1 cellular context compared by ENCODE assay signal in genomic region chr18:7601249-7601620, GRCh38.
TF ChIP-seq lines count a peak whose summit lies in the region.

No MANE protein-coding gene starts in this region.

TF ChIP-seq in H1, 55 proteins besides CTCF, POLR2A, EP300 and RAD21:
- TF ChIP-seq GTF2F1 (IDR thresholded peaks at IDR 0.05; ENCODE audit: borderline replicate concordance, low read depth, low read length): no peak
- no peak for TF ChIP-seq TAF7 (optimal IDR thresholded peaks at IDR 0.05; ENCODE audit: borderline replicate concordance, low read depth, low read length)
- TF ChIP-seq PHF8 (conservative IDR thresholded peaks at IDR 0.05; ENCODE audit: low read depth, low read length): no peak
- TF ChIP-seq, protein P1, sequence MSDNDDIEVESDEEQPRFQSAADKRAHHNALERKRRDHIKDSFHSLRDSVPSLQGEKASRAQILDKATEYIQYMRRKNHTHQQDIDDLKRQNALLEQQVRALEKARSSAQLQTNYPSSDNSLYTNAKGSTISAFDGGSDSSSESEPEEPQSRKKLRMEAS (IDR thresholded peaks at IDR 0.05): no peak
- TF ChIP-seq ATF2 (IDR thresholded peaks at IDR 0.05; ENCODE audit: low read length): no peak
- TF ChIP-seq KDM1A (IDR thresholded peaks at IDR 0.05; ENCODE audit: borderline replicate concordance, low read length): no peak
- no peak for TF ChIP-seq JUND (IDR thresholded peaks at IDR 0.05; ENCODE audit: low read length)
- no peak for TF ChIP-seq CEBPB (IDR thresholded peaks at IDR 0.05; ENCODE audit: low read depth, low read length)
- no peak for TF ChIP-seq BACH1 (IDR thresholded peaks at IDR 0.05; ENCODE audit: low read length)
